19 cellular contexts compared by ENCODE assay signal in genomic region chr10:29140151-29140550, GRCh38.
"Had no signal": no experiment of that assay in that cellular context is flagged by ENCODE, and none has a peak within 500 bp of the region (broad histone marks: within the 10 kb centered on the region; RNA-seq: fewer than 3 reads in every experiment).

No MANE protein-coding gene starts in this region.

- DNase-seq: activated CD4-positive, alpha-beta T cell treated with anti-CD3 and anti-CD28 coated beads for 48 hours; activated CD8-positive, alpha-beta memory T cell treated with anti-CD3 and anti-CD28 coated beads, Interleukin-2, amount 50 U/mL, for 48 hours; activated CD8-positive, alpha-beta T cell treated with anti-CD3 and anti-CD28 coated beads, Interleukin-2, amount 10 ng/mL, durations not matched to agents 7 days and 5 days; activated naive CD8-positive, alpha-beta T cell treated with anti-CD3 and anti-CD28 coated beads, Interleukin-2, amount 10 ng/mL, durations not matched to agents 7 days and 5 days; aorta; dorsolateral prefrontal cortex; heart right ventricle; left lung; naive B cell; psoas muscle; right lobe of liver; spleen; stimulated activated CD4-positive, alpha-beta T cell treated with anti-CD3 and anti-CD28 coated beads, Interleukin-1b, Interleukin-23, amount 100 ng/mL, for 48 hours; stimulated activated naive CD4-positive, alpha-beta T cell; T-helper 1 cell; trophoblast cell had no signal

- FAIRE-seq: frontal cortex, islet of Langerhans had no signal

- H3K4me1 ChIP-seq: heart right ventricle, left lung, psoas muscle, spleen had no signal

- ATAC-seq: activated CD8-positive, alpha-beta T cell treated with anti-CD3 and anti-CD28 coated beads, Interleukin-2, amount 10 ng/mL, durations not matched to agents 7 days and 5 days; heart right ventricle; left lung; psoas muscle; right lobe of liver had no signal

- H3K27me3 ChIP-seq: heart right ventricle, right lobe of liver had no signal

- H3K36me3 ChIP-seq: heart right ventricle, left lung, neutrophil, right lobe of liver, spleen had no signal

- H3K27ac ChIP-seq: dorsolateral prefrontal cortex, heart right ventricle, left lung, neutrophil, psoas muscle, right lobe of liver, spleen had no signal

- H3K9me3 ChIP-seq: heart right ventricle, left lung, neutrophil, psoas muscle, right lobe of liver, spleen had no signal

- H3K4me3 ChIP-seq: dorsolateral prefrontal cortex, heart right ventricle, left lung, psoas muscle, right lobe of liver, spleen had no signal
